9 cellular contexts compared by ENCODE assay signal in genomic region chr17:4947010-4947410, GRCh38. TPM values are rescaled to one million over a fixed set of nuclear protein-coding genes. Genes with fewer than 3 reads are reported as not detected.
DNase-seq lines count a peak whose midpoint lies in the region; ATAC-seq and TF ChIP-seq lines count a peak whose summit lies in the region.
"Had no signal": no experiment of that assay in that cellular context is flagged by ENCODE, and none has a peak within 500 bp of the region (broad histone marks: within the 10 kb centered on the region; RNA-seq: fewer than 3 reads in every experiment).

No MANE protein-coding gene starts in this region.

- TF ChIP-seq POLR2A in thyroid gland (IDR thresholded peaks at IDR 0.05) = no peak

- H3K4me3 ChIP-seq in HAP-1 (peak overlapping the region; percentile 98), thyroid gland (replicated peaks in 1 of 3) (peak overlapping the region in 1 of 3 donors; percentile 98)

- H3K36me3 ChIP-seq in HAP-1 (replicated peaks) (peaks cover 57% of the 10 kb centered on the region), thyroid gland (peaks cover 7% of the 10 kb centered on the region in 2 donors)

- H3K27ac Mint-ChIP-seq in activated T-helper 2 cell treated with anti-CD3 and anti-CD28 coated beads, Interferon-gamma antibody, Interleukin-2, Interleukin-4, amounts not matched to agents 10 μg/mL and 5 μg/mL and 100 μg/mL, durations not matched to agents 14 hours and 24 hours and 36 hours = peak overlapping the region; percentile 95
- H3K27ac Mint-ChIP-seq in immature natural killer cell = peak overlapping the region; percentile 95 to 99 (median 96)

- peak overlapping the region; percentile 100 for H3K4me3 Mint-ChIP-seq in activated T-helper 2 cell treated with anti-CD3 and anti-CD28 coated beads, Interferon-gamma antibody, Interleukin-2, Interleukin-4, amounts not matched to agents 10 μg/mL and 5 μg/mL and 100 μg/mL, durations not matched to agents 14 hours and 24 hours and 36 hours (ENCODE audit: low read depth)
- H3K4me3 Mint-ChIP-seq in immature natural killer cell = peak overlapping the region; percentile 96 to 100 (median 99)

- peak overlapping the region; percentile 100 for H3K27ac ChIP-seq in 22Rv1
- peak overlapping the region; percentile 91 to 94 (median 94) for H3K27ac ChIP-seq in thyroid gland

- TF ChIP-seq CTCF in 22Rv1 (IDR thresholded peaks at IDR 0.05) (no peak), thyroid gland (IDR thresholded peaks at IDR 0.05) (no peak)

- DNase-seq in HAP-1 (ENCODE audit: low spot score in 2 of 2) (no peak), immature natural killer cell (peak in 1 of 3 donors; percentile 17), thyroid gland (no peak), HuH-7 (ENCODE audit: low spot score) (no peak)
- no peak for DNase-seq in activated T-helper 2 cell treated with anti-CD3 and anti-CD28 coated beads, Interferon-gamma antibody, Interleukin-2, Interleukin-4, amounts not matched to agents 10 μg/mL and 5 μg/mL and 100 μg/mL, durations not matched to agents 14 hours and 24 hours and 36 hours (ENCODE audit: low spot score)

- no peaks in the 10 kb centered on the region for H3K27me3 Mint-ChIP-seq in activated T-helper 2 cell treated with anti-CD3 and anti-CD28 coated beads, Interferon-gamma antibody, Interleukin-2, Interleukin-4, amounts not matched to agents 10 μg/mL and 5 μg/mL and 100 μg/mL, durations not matched to agents 14 hours and 24 hours and 36 hours (ENCODE audit: low read depth)
- H3K27me3 Mint-ChIP-seq in immature natural killer cell (ENCODE audit: low read depth in 3 of 3) = peaks cover 22 to 51% (median 28%) of the 10 kb centered on the region in 3 donors

- in situ Hi-C loops in HAP-1 (cut with MboI; ENCODE audit: low sequenced_read_pairs) = no loop called here

- no peak for ATAC-seq in GM19351 (IDR thresholded peaks at IDR 0.05; ENCODE audit: unreplicated experiment)
- no peak for ATAC-seq in GM19397 (IDR thresholded peaks at IDR 0.05; ENCODE audit: unreplicated experiment)

- H3K9me3 ChIP-seq in HAP-1 (no peaks in the 10 kb centered on the region), thyroid gland (no peaks in the 10 kb centered on the region)

- peaks cover 51% of the 10 kb centered on the region for H3K4me1 Mint-ChIP-seq in activated T-helper 2 cell treated with anti-CD3 and anti-CD28 coated beads, Interferon-gamma antibody, Interleukin-2, Interleukin-4, amounts not matched to agents 10 μg/mL and 5 μg/mL and 100 μg/mL, durations not matched to agents 14 hours and 24 hours and 36 hours (ENCODE audit: low read depth)
- peaks cover 62 to 69% of the 10 kb centered on the region in 2 donors for H3K4me1 Mint-ChIP-seq in immature natural killer cell

- H3K4me1 ChIP-seq in HAP-1 (peaks cover 18% of the 10 kb centered on the region), thyroid gland (peaks cover 12 to 44% of the 10 kb centered on the region in 2 donors)

- no peaks in the 10 kb centered on the region for H3K27me3 ChIP-seq in HAP-1 (ENCODE audit: low read depth)
- no peaks in the 10 kb centered on the region for H3K27me3 ChIP-seq in thyroid gland

- intact Hi-C loops in activated T-helper 2 cell treated with anti-CD3 and anti-CD28 coated beads, Interferon-gamma antibody, Interleukin-2, Interleukin-4, amounts not matched to agents 10 μg/mL and 5 μg/mL and 100 μg/mL, durations not matched to agents 14 hours and 24 hours and 36 hours (cut with micrococcal nuclease) = loop anchor here (10.0 kb wide), 1 partner anchor 582 kb away; the partner anchor contains the start of gene UBE2G1
- intact Hi-C loops in thyroid gland (cut with DNase I) = no loop called here

- 7 to 9% methylated on average over 7 of the region's 7 CpGs for WGBS in thyroid gland, 2 donors

- H3K9me3 Mint-ChIP-seq in activated T-helper 2 cell treated with anti-CD3 and anti-CD28 coated beads, Interferon-gamma antibody, Interleukin-2, Interleukin-4, amounts not matched to agents 10 μg/mL and 5 μg/mL and 100 μg/mL, durations not matched to agents 14 hours and 24 hours and 36 hours = no peaks in the 10 kb centered on the region
- peaks cover 0 to 2% (median 0%) of the 10 kb centered on the region in 6 donors for H3K9me3 Mint-ChIP-seq in immature natural killer cell

- peaks cover 55% of the 10 kb centered on the region for H3K36me3 Mint-ChIP-seq in activated T-helper 2 cell treated with anti-CD3 and anti-CD28 coated beads, Interferon-gamma antibody, Interleukin-2, Interleukin-4, amounts not matched to agents 10 μg/mL and 5 μg/mL and 100 μg/mL, durations not matched to agents 14 hours and 24 hours and 36 hours (ENCODE audit: low read depth)
- peaks cover 27 to 41% (median 35%) of the 10 kb centered on the region in 3 donors for H3K36me3 Mint-ChIP-seq in immature natural killer cell

RNA-seq across cellular contexts. Expression of gene PFN1, which starts 1.3 kb away (rescaled TPM):
- total RNA-seq in activated T-helper 2 cell treated with anti-CD3 and anti-CD28 coated beads, Interferon-gamma antibody, Interleukin-2, Interleukin-4, amounts not matched to agents 10 μg/mL and 5 μg/mL and 100 μg/mL, durations not matched to agents 14 hours and 24 hours and 36 hours = 1,460 and 1,475 TPM in 2 replicates
- 1,000 to 10,000 TPM; 3,573 to 4,444 (median 3,740) TPM for polyA plus RNA-seq in immature natural killer cell
- total RNA-seq in thyroid gland = 100 to 1,000 TPM; 228 to 606 (median 328) TPM

RNA-seq across cellular contexts. Expression of gene ENO3, which starts 3.9 kb away (rescaled TPM):
- 45.7 and 47.9 TPM in 2 replicates for total RNA-seq in activated T-helper 2 cell treated with anti-CD3 and anti-CD28 coated beads, Interferon-gamma antibody, Interleukin-2, Interleukin-4, amounts not matched to agents 10 μg/mL and 5 μg/mL and 100 μg/mL, durations not matched to agents 14 hours and 24 hours and 36 hours
- 1 to 10 TPM; 1.6 to 4.2 (median 4.1) TPM for polyA plus RNA-seq in immature natural killer cell
- total RNA-seq in thyroid gland = 1 to 10 TPM in 3 of 4 donors, not detected in 1; 5.4 to 8.8 (median 5.5) TPM

RNA-seq across cellular contexts. Expression of gene RNF167, which starts 6.9 kb away (rescaled TPM):
- total RNA-seq in activated T-helper 2 cell treated with anti-CD3 and anti-CD28 coated beads, Interferon-gamma antibody, Interleukin-2, Interleukin-4, amounts not matched to agents 10 μg/mL and 5 μg/mL and 100 μg/mL, durations not matched to agents 14 hours and 24 hours and 36 hours = 112 and 126 TPM in 2 replicates
- polyA plus RNA-seq in immature natural killer cell = 10 to 100 TPM; 62.3 to 78.2 (median 73.1) TPM
- 10 to 100 TPM; 47.1 to 77.0 (median 67.2) TPM for total RNA-seq in thyroid gland

RNA-seq across cellular contexts. Expression of gene SLC25A11, which starts 7.2 kb away (rescaled TPM):
- 91.4 and 103 TPM in 2 replicates for total RNA-seq in activated T-helper 2 cell treated with anti-CD3 and anti-CD28 coated beads, Interferon-gamma antibody, Interleukin-2, Interleukin-4, amounts not matched to agents 10 μg/mL and 5 μg/mL and 100 μg/mL, durations not matched to agents 14 hours and 24 hours and 36 hours
- polyA plus RNA-seq in immature natural killer cell = 100 to 1,000 TPM; 139 to 196 (median 139) TPM
- 10 to 100 TPM; 29.3 to 62.4 (median 48.4) TPM for total RNA-seq in thyroid gland

RNA-seq across cellular contexts. Expression of gene GP1BA, which starts 14.9 kb away (rescaled TPM):
- not detected in 2 replicates for total RNA-seq in activated T-helper 2 cell treated with anti-CD3 and anti-CD28 coated beads, Interferon-gamma antibody, Interleukin-2, Interleukin-4, amounts not matched to agents 10 μg/mL and 5 μg/mL and 100 μg/mL, durations not matched to agents 14 hours and 24 hours and 36 hours
- 1 to 10 TPM in 1 of 3 donors, under 1 TPM in 1, not detected in 1; 0.38 to 1.3 TPM for polyA plus RNA-seq in immature natural killer cell
- not detected for total RNA-seq in thyroid gland
- total RNA-seq: left colon had no signal
